Comparison of ENCODE assay signal across 16 cellular contexts in the genomic region with DNA sequence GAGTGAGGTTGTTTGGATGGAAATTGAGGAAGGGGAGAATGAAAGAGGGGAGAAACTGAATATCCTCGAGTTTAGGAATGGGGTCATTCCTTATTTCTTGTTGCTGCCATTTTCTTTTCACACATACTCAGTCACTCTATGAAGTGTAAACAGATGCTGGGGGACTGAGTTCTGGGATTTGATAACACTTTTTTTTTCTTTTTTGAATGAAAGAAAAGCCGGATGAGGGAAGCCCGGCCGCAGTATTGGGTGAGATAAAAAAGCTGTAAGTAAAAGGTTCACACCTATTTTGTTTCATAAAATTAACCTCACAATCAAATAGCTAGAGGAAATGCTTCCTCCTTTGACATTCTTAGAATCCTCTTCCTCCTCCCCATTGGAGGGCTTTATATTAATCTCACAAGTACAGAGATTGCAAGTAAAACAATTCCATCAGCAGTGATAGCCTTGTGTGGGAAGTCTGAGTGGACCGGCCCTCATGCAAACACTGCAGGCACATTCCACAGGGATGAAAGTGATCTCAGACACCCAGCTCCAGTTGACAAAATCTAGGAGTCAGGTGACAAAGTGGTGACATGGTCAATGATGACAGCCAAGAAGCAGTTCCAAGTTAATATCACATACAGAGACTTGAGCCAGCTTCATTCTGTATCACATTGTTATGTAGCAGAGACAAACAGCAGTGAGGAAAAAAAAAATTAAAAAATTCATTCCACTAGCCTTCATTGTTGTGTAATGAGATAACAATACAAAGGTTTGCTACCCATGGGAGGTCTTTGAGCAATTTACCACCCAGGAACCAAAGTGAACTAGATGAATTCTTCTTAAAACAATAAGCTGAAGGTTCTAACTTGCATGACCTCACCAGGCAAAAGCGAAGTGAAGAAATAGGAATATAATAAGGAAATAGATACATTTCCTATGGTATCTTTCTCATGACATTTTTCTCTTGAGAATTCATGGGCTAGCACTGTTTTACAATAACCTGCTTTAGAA.
DNase-seq lines count a peak whose midpoint lies in the region; ATAC-seq, FAIRE-seq and TF ChIP-seq lines count a peak whose summit lies in the region.
"Had no signal": no experiment of that assay in that cellular context is flagged by ENCODE, and none has a peak within 500 bp of the region (broad histone marks: within the 10 kb centered on the region; RNA-seq: fewer than 3 reads in every experiment).

No MANE protein-coding gene starts in this region.

- H3K4me3 ChIP-seq in A673 (ENCODE audit: low read depth, low read length, poor library complexity, severe bottlenecking) (no peak overlapping the region), HUES64 (ENCODE audit: low read length) (no peak overlapping the region), H1 (ENCODE audit: extremely low read depth in 1 of 4, insufficient read depth in 2 of 4, low read depth in 3 of 4, low read length in 4 of 4) (no peak overlapping the region), PC-9 (no peak overlapping the region)

- intact Hi-C loops in A673 (cut with micrococcal nuclease; ENCODE audit: unreplicated experiment) (no loop called here), PC-9 (cut with micrococcal nuclease; ENCODE audit: unreplicated experiment) (no loop called here)
- intact Hi-C loops in activated CD8-positive, alpha-beta T cell treated with anti-CD3 and anti-CD28 coated beads for 36 hours (cut with micrococcal nuclease): no loop called here

- peak overlapping the region; percentile 12 for H4K91ac ChIP-seq in H1 (replicated peaks; ENCODE audit: insufficient read length, low read length)

- peak overlapping the region; percentile 54 for H4K5ac ChIP-seq in H1 (ENCODE audit: insufficient read length, low read depth, low read length)

- H3K9me3 ChIP-seq in A673 (ENCODE audit: low read depth, low read length, poor library complexity, severe bottlenecking) (no peaks in the 10 kb centered on the region), HUES64 (ENCODE audit: insufficient read depth, low read depth, low read length) (no peaks in the 10 kb centered on the region), H1 (ENCODE audit: insufficient read depth in 2 of 2, low read depth in 1 of 2, low read length in 1 of 2) (no peaks in the 10 kb centered on the region), PC-9 (ENCODE audit: insufficient read depth, low read depth) (no peaks in the 10 kb centered on the region)

- H3K27me3 Mint-ChIP-seq in activated CD8-positive, alpha-beta T cell treated with anti-CD3 and anti-CD28 coated beads for 36 hours: no peaks in the 10 kb centered on the region
- H3K27me3 Mint-ChIP-seq: CD4-positive, alpha-beta memory T cell; central memory CD8-positive, alpha-beta T cell had no signal

- H3K4ac ChIP-seq in H1 (replicated peaks; ENCODE audit: insufficient read length, low read depth, low read length): no peak overlapping the region

- no peaks in the 10 kb centered on the region for H3K79me2 ChIP-seq in H1 (ENCODE audit: control insufficient read depth in 1 of 2, insufficient read depth in 2 of 2, low read length in 2 of 2)
- no peaks in the 10 kb centered on the region for H3K79me2 ChIP-seq in PC-9 (ENCODE audit: low read depth)

- no peak overlapping the region for H3K27ac ChIP-seq in A673 (ENCODE audit: low read depth, low read length, poor library complexity, severe bottlenecking)
- peak overlapping the region; percentile 72 for H3K27ac ChIP-seq in HUES64 (ENCODE audit: low read depth, low read length)
- H3K27ac ChIP-seq in H1 (ENCODE audit: low read depth, low read length): no peak overlapping the region
- H3K27ac ChIP-seq in PC-9: no peak overlapping the region
- H3K27ac ChIP-seq: VCaP had no signal

- BruUV-seq in A673 (replicated peaks; lab: Mats Ljungman, UMichigan) (no TSS peak), PC-9 (replicated peaks; lab: Mats Ljungman, UMichigan) (no TSS peak)

- FAIRE-seq in H1 (lab: Jason Lieb, UNC): no peak
- FAIRE-seq: GM12891 had no signal

- no peaks in the 10 kb centered on the region for H3K9me3 Mint-ChIP-seq in activated CD8-positive, alpha-beta T cell treated with anti-CD3 and anti-CD28 coated beads for 36 hours
- H3K9me3 Mint-ChIP-seq: activated naive CD4-positive, alpha-beta T cell treated with anti-CD3 and anti-CD28 coated beads for 36 hours had no signal

- no peak overlapping the region; a peak in 1 of 4 replicates for H3K4me2 ChIP-seq in H1 (ENCODE audit: insufficient read depth in 1 of 2, low read depth in 2 of 2, low read length in 2 of 2)
- H3K4me2 ChIP-seq in PC-9: no peak overlapping the region

- no peak overlapping the region for H2BK120ac ChIP-seq in H1 (replicated peaks; ENCODE audit: low read depth, low read length)

- H4K20me1 ChIP-seq in H1 (replicated peaks in 1 of 2; ENCODE audit: control insufficient read depth in 1 of 2, insufficient read depth in 2 of 2, low read length in 2 of 2) (no peaks in the 10 kb centered on the region), PC-9 (ENCODE audit: insufficient read depth) (no peaks in the 10 kb centered on the region)

- no peak for ATAC-seq in activated CD8-positive, alpha-beta T cell treated with anti-CD3 and anti-CD28 coated beads for 36 hours

- H2BK12ac ChIP-seq in H1 (ENCODE audit: low read depth, low read length): peak overlapping the region; percentile 71

- TF ChIP-seq POLR2A in H1 (IDR thresholded peaks at IDR 0.05; ENCODE audit: control extremely low read depth in 1 of 2, low read depth in 2 of 2, low read length in 2 of 2): no peak

- no peak for TF ChIP-seq EP300 in H1 (IDR thresholded peaks at IDR 0.05; ENCODE audit: borderline replicate concordance in 1 of 2, low read depth in 2 of 2, low read length in 2 of 2)

- no peak overlapping the region for H3K14ac ChIP-seq in H1 (ENCODE audit: insufficient read length)

- no peak overlapping the region for H3K4me3 Mint-ChIP-seq in activated CD8-positive, alpha-beta T cell treated with anti-CD3 and anti-CD28 coated beads for 36 hours
- H3K4me3 Mint-ChIP-seq: activated naive CD4-positive, alpha-beta T cell treated with anti-CD3 and anti-CD28 coated beads for 36 hours; CD4-positive, alpha-beta memory T cell; central memory CD8-positive, alpha-beta T cell had no signal

- POLR2A ChIA-PET in A673 (lab: Charles Lee; ENCODE audit: low non-redundant PET) (interaction anchor here (0.6 kb wide), 1 partner anchor 713 kb away, joined by 3 read pairs; no protein-coding TSS in a partner anchor), H1 (lab: Charles Lee; ENCODE audit: partially characterized antibody) (no interaction called here), PC-9 (lab: Charles Lee; ENCODE audit: unreplicated experiment) (no interaction called here)
- POLR2A ChIA-PET in activated CD8-positive, alpha-beta T cell treated with anti-CD3 and anti-CD28 coated beads for 36 hours (lab: Charles Lee): no interaction called here

- no peak overlapping the region for H3K18ac ChIP-seq in H1 (ENCODE audit: extremely low read depth, low read length)

- H3K9ac ChIP-seq in HUES64 (ENCODE audit: low read depth, low read length) (peak overlapping the region; percentile 24; the same call in 1 of the 2 replicates), H1 (replicated peaks in 1 of 4; ENCODE audit: extremely low read depth in 1 of 4, low read depth in 3 of 4, low read length in 3 of 4) (no peak overlapping the region)

- CTCF ChIA-PET in A673 (lab: Charles Lee): no interaction called here
- CTCF ChIA-PET in H1 (lab: Charles Lee; ENCODE audit: partially characterized antibody): no interaction called here
- CTCF ChIA-PET in activated CD8-positive, alpha-beta T cell treated with anti-CD3 and anti-CD28 coated beads for 36 hours (lab: Charles Lee): no interaction called here
- CTCF ChIA-PET in PC-9 (lab: Charles Lee): no interaction called here

- no peak for TF ChIP-seq RAD21 in H1 (IDR thresholded peaks at IDR 0.05 in 1 of 2, conservative IDR thresholded peaks at IDR 0.05 in 1 of 2; ENCODE audit: low read depth in 2 of 2, low read length in 2 of 2)

- H2AFZ ChIP-seq in H1 (ENCODE audit: low read length) (no peak overlapping the region), PC-9 (no peak overlapping the region)

- no peaks in the 10 kb centered on the region for H3K4me1 Mint-ChIP-seq in activated CD8-positive, alpha-beta T cell treated with anti-CD3 and anti-CD28 coated beads for 36 hours (ENCODE audit: low read depth)
- H3K4me1 Mint-ChIP-seq: CD4-positive, alpha-beta memory T cell; central memory CD8-positive, alpha-beta T cell had no signal

- H3K4me1 ChIP-seq in A673 (ENCODE audit: insufficient read depth, low read length, poor library complexity, severe bottlenecking) (peaks cover 27% of the 10 kb centered on the region), HUES64 (ENCODE audit: insufficient read depth, low read length) (peaks cover 37% of the 10 kb centered on the region), H1 (replicated peaks in 1 of 4; ENCODE audit: control insufficient read depth in 3 of 4, insufficient read depth in 4 of 4, low read length in 3 of 4) (peaks cover 3 to 10% (median 5%) of the 10 kb centered on the region in 4 experiments; a peak in 4 of 7 replicates), PC-9 (replicated peaks; ENCODE audit: insufficient read depth) (no peaks in the 10 kb centered on the region)

- H3K27ac Mint-ChIP-seq in activated CD8-positive, alpha-beta T cell treated with anti-CD3 and anti-CD28 coated beads for 36 hours: no peak overlapping the region
- H3K27ac Mint-ChIP-seq: activated naive CD4-positive, alpha-beta T cell treated with anti-CD3 and anti-CD28 coated beads for 36 hours; CD4-positive, alpha-beta memory T cell had no signal

- H3K23me2 ChIP-seq in H1 (ENCODE audit: low read depth, low read length): no peaks in the 10 kb centered on the region

- H3K56ac ChIP-seq in H1 (replicated peaks; ENCODE audit: insufficient read length, low read depth, low read length): no peak overlapping the region

- WGBS in HUES64: 8% methylated on average over 1 of the region's 6 CpGs
- 57% methylated on average over 6 of the region's 6 CpGs; no CpG with 5 or more reads in 1 of the 2 experiments for WGBS in H1 (ENCODE audit: extremely low coverage in 1 of 2, insufficient coverage in 1 of 2, insufficient read length in 1 of 2, insufficient replicate concordance in 2 of 2, low coverage in 1 of 2, low lambda C conversion rate in 2 of 2, missing lambda C conversion rate in 1 of 2), 2 experiments

- H3F3A ChIP-seq in PC-9 (ENCODE audit: insufficient read depth, low read depth): no peaks in the 10 kb centered on the region

- H2AK5ac ChIP-seq in H1 (ENCODE audit: low read depth, low read length): 0 out of 2 replicates have a peak overlapping the region, but pooled peaks have one; percentile 42

- no peaks in the 10 kb centered on the region for H3K79me1 ChIP-seq in H1 (ENCODE audit: low read depth, low read length)

- H2BK15ac ChIP-seq in H1 (ENCODE audit: low read length): peak overlapping the region; percentile 63; the same call in 1 of the 2 replicates

- TF ChIP-seq CTCF in A673 (conservative IDR thresholded peaks at IDR 0.05; ENCODE audit: low read depth, low read length) (no peak), H1 (IDR thresholded peaks at IDR 0.05; ENCODE audit: control extremely low read depth in 1 of 3, insufficient read depth in 1 of 3, low read depth in 1 of 3, low read length in 3 of 3) (no peak), PC-9 (conservative IDR thresholded peaks at IDR 0.05) (no peak)
- no peak for TF ChIP-seq CTCF in activated CD8-positive, alpha-beta T cell treated with anti-CD3 and anti-CD28 coated beads for 36 hours (IDR thresholded peaks at IDR 0.05)

- peak; percentile 6 for DNase-seq in A673 (ENCODE audit: low spot score)
- no peak for DNase-seq in H1 (ENCODE audit: low read depth in 1 of 2, low spot score in 2 of 2)
- DNase-seq in iPS-NIHi7 (ENCODE audit: extremely low spot score): peak; percentile 14
- DNase-seq in activated CD4-positive, CD25-positive, alpha-beta regulatory T cell treated with anti-CD3 and anti-CD28 coated beads, Interleukin-2, amount 50 U/mL, for 72 hours: no peak
- no peak for DNase-seq in activated CD8-positive, alpha-beta memory T cell treated with anti-CD3 and anti-CD28 coated beads for 24 hours
- DNase-seq in activated CD8-positive, alpha-beta T cell treated with anti-CD3 and anti-CD28 coated beads for 36 hours: no peak
- no peak for DNase-seq in PC-9
- DNase-seq: activated naive CD4-positive, alpha-beta T cell treated with anti-CD3 and anti-CD28 coated beads for 36 hours; CD4-positive, alpha-beta memory T cell; DND-41; NCI-H187; SW 1271 had no signal

- H4K8ac ChIP-seq in H1 (ENCODE audit: extremely low read depth, insufficient read depth, low read length): no peak overlapping the region

- no peaks in the 10 kb centered on the region for H3K36me3 Mint-ChIP-seq in activated CD8-positive, alpha-beta T cell treated with anti-CD3 and anti-CD28 coated beads for 36 hours (ENCODE audit: low read depth)
- H3K36me3 Mint-ChIP-seq: CD4-positive, alpha-beta memory T cell had no signal

- H3K23ac ChIP-seq in H1 (ENCODE audit: insufficient read length): no peak overlapping the region

- no peaks in the 10 kb centered on the region for H3K27me3 ChIP-seq in A673 (replicated peaks; ENCODE audit: insufficient read depth, low read depth, low read length, poor library complexity)
- H3K27me3 ChIP-seq in HUES64 (ENCODE audit: insufficient read depth, low read length): no peaks in the 10 kb centered on the region
- H3K27me3 ChIP-seq in H1 (replicated peaks in 1 of 4; ENCODE audit: control insufficient read depth in 3 of 4, extremely low read depth in 1 of 4, insufficient read depth in 3 of 4, low read length in 3 of 4): no peaks in the 10 kb centered on the region
- no peaks in the 10 kb centered on the region for H3K27me3 ChIP-seq in PC-9 (ENCODE audit: insufficient read depth, low read depth)

- no peaks in the 10 kb centered on the region for H3K36me3 ChIP-seq in A673 (ENCODE audit: insufficient read depth, low read length, poor library complexity, severe bottlenecking)
- H3K36me3 ChIP-seq in HUES64 (ENCODE audit: insufficient read depth, low read length): no peaks in the 10 kb centered on the region
- H3K36me3 ChIP-seq in H1 (ENCODE audit: control insufficient read depth in 2 of 4, insufficient read depth in 4 of 4, low read length in 3 of 4): no peaks in the 10 kb centered on the region
- H3K36me3 ChIP-seq in PC-9 (ENCODE audit: low read depth): no peaks in the 10 kb centered on the region

- H2BK5ac ChIP-seq in H1 (ENCODE audit: low read depth, low read length): peak overlapping the region; percentile 45

- H3K9me2 ChIP-seq in PC-9 (ENCODE audit: insufficient read depth): no peaks in the 10 kb centered on the region

- 0 out of 2 replicates have a peak overlapping the region, but pooled peaks have one; percentile 44 for H2BK20ac ChIP-seq in H1 (ENCODE audit: low read length)

Comparison
In these comparisons a context has a peak if more than half of its experiments do, and no peak if none do; other contexts are left out.
1. DNase-seq: peak in A673 (single experiment) and iPS-NIHi7 (single experiment); none in H1 (0 of 2), activated CD4-positive, CD25-positive, alpha-beta regulatory T cell treated with anti-CD3 and anti-CD28 coated beads, Interleukin-2, amount 50 U/mL, for 72 hours (single experiment), activated CD8-positive, alpha-beta memory T cell treated with anti-CD3 and anti-CD28 coated beads for 24 hours (single experiment), activated CD8-positive, alpha-beta T cell treated with anti-CD3 and anti-CD28 coated beads for 36 hours (single experiment) and PC-9 (0 of 2).